Comparison of ENCODE assay signal across 19 cellular contexts in the genomic region with DNA sequence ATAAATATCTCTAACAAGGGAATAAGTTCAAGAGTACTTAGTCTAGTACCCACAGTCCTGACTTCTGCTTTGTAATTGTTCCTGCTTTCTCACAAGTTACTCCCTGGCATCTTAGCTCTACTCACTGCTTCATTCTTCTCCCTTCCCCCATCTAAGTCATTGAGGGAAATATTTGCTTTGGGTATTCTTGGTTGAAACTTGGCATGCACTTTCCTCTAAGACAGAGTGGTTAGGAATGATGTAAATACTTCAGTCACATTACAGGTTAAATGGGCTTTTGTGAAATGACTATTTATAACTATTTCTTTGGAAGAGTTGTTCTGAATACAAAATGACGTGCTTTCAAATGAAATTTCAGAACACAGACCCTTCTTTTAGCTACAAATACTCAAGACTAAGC.
A peak's percentile ranks its signal among the peaks of the same experiment; 100 is the strongest.
DNase-seq lines count a peak whose midpoint lies in the region; ATAC-seq, FAIRE-seq and TF ChIP-seq lines count a peak whose summit lies in the region.
"Had no signal": no experiment of that assay in that cellular context is flagged by ENCODE, and none has a peak within 500 bp of the region (broad histone marks: within the 10 kb centered on the region; RNA-seq: fewer than 3 reads in every experiment).

No MANE protein-coding gene starts in this region.

- DNase-seq in SK-MEL-5 (ENCODE audit: low read depth, low spot score) (peak; percentile 69), K562 (ENCODE audit: extremely low read depth in 1 of 4, low spot score in 3 of 4) (no peak), lower lobe of right lung (no peak), upper lobe of right lung (no peak), UCSD-AML1 (lab: John Stamatoyannopoulos, UW; ENCODE audit: unreplicated experiment) (no peak), CD14-positive monocyte (ENCODE audit: low spot score) (no peak), HuH-7.5 (ENCODE audit: low spot score) (no peak)
- DNase-seq: C1 segment of cervical spinal cord; CD4-positive, CD25-positive, alpha-beta regulatory T cell; CD8-positive, alpha-beta T cell; DMS 273 treated with DMSO at 0.1 percent for 48 hours; DND-41; GM23248; H7; HCEC 1CT had no signal

- POLR2A ChIA-PET in K562 (lab: Yijun Ruan, JAX) = no interaction called here

- no peaks in the 10 kb centered on the region for H3K36me3 Mint-ChIP-seq in CD14-positive monocyte
- H3K36me3 Mint-ChIP-seq: CD4-positive, CD25-positive, alpha-beta regulatory T cell; CD8-positive, alpha-beta T cell had no signal

- no peaks in the 10 kb centered on the region for H3K79me2 ChIP-seq in K562 (ENCODE audit: control insufficient read depth, insufficient read depth, low read length)

- peaks cover 2% of the 10 kb centered on the region in 3 donors for H3K27me3 Mint-ChIP-seq in CD14-positive monocyte (ENCODE audit: low read depth in 3 of 3)

- H3K4me3 ChIP-seq in K562 = no peak overlapping the region
- no peak overlapping the region for H3K4me3 ChIP-seq in lower lobe of right lung
- H3K4me3 ChIP-seq in upper lobe of right lung = no peak overlapping the region
- H3K4me3 ChIP-seq: GM23248 had no signal

- TF ChIP-seq EP300 in K562 (IDR thresholded peaks at IDR 0.05; ENCODE audit: low read length) = no peak

- H3K9me3 ChIP-seq in K562 (replicated peaks; ENCODE audit: control insufficient read depth, insufficient read depth, low read depth, low read length) (no peaks in the 10 kb centered on the region), lower lobe of right lung (no peaks in the 10 kb centered on the region), upper lobe of right lung (no peaks in the 10 kb centered on the region)

- TF ChIP-seq CTCF in K562 (IDR thresholded peaks at IDR 0.05 in 2 of 3, conservative IDR thresholded peaks at IDR 0.05 in 1 of 3; ENCODE audit: insufficient read depth in 2 of 3, low read depth in 1 of 3, low read length in 3 of 3) (no peak), lower lobe of right lung (IDR thresholded peaks at IDR 0.05) (no peak), upper lobe of right lung (IDR thresholded peaks at IDR 0.05) (no peak), CD14-positive monocyte (IDR thresholded peaks at IDR 0.05) (no peak)

- 0% methylated on average over 1 of the region's 1 CpG for WGBS in K562 (ENCODE audit: insufficient coverage, low coverage, missing lambda C conversion rate)

- H3K9ac ChIP-seq in K562 (ENCODE audit: insufficient read depth in 1 of 2, low read depth in 2 of 2, low read length in 2 of 2) = no peak overlapping the region
- H3K9ac ChIP-seq: GM23248 had no signal

- no peak for TF ChIP-seq RAD21 in K562 (CRISPR knock-in tag; conservative IDR thresholded peaks at IDR 0.05 in 1 of 2, IDR thresholded peaks at IDR 0.05 in 1 of 2)

- TF ChIP-seq POLR2A in K562 (conservative IDR thresholded peaks at IDR 0.05) = no peak

- CTCF ChIA-PET in K562 (lab: Yijun Ruan, JAX; ENCODE audit: low intra/inter-chr PET ratio) = no interaction called here

- no peak overlapping the region for H3K27ac Mint-ChIP-seq in CD14-positive monocyte
- H3K27ac Mint-ChIP-seq: CD4-positive, CD25-positive, alpha-beta regulatory T cell; CD8-positive, alpha-beta T cell had no signal

- peaks cover 21 to 37% of the 10 kb centered on the region in 2 experiments for H3K27me3 ChIP-seq in K562 (ENCODE audit: control insufficient read depth in 2 of 2, insufficient read depth in 2 of 2, low read length in 2 of 2)
- H3K27me3 ChIP-seq in lower lobe of right lung (ENCODE audit: low read depth) = no peaks in the 10 kb centered on the region
- no peaks in the 10 kb centered on the region for H3K27me3 ChIP-seq in upper lobe of right lung

- H3K4me2 ChIP-seq in K562 (ENCODE audit: insufficient read depth, low read length) = no peak overlapping the region

- H3K27ac ChIP-seq in K562 (ENCODE audit: extremely low read depth, low read depth, low read length) (no peak overlapping the region), lower lobe of right lung (no peak overlapping the region), upper lobe of right lung (no peak overlapping the region)
- H3K27ac ChIP-seq: GM23248 had no signal

- H2AFZ ChIP-seq in K562 (ENCODE audit: low read depth, low read length) = 0 out of 2 replicates have a peak overlapping the region, but pooled peaks have one; percentile 14
- H2AFZ ChIP-seq: GM23248 had no signal

- BruUV-seq in K562 (replicated peaks; lab: Mats Ljungman, UMichigan) = no TSS peak

- peaks cover 4% of the 10 kb centered on the region for H3K4me1 Mint-ChIP-seq in CD14-positive monocyte
- H3K4me1 Mint-ChIP-seq: CD4-positive, CD25-positive, alpha-beta regulatory T cell had no signal

- intact Hi-C loops in K562 (cut with micrococcal nuclease) = no loop called here
- intact Hi-C loops in lower lobe of right lung (cut with DNase I) = no loop called here
- intact Hi-C loops in upper lobe of right lung (cut with DNase I) = no loop called here
- intact Hi-C loops in CD14-positive monocyte (cut with micrococcal nuclease) = no loop called here

- H4K20me1 ChIP-seq in K562 (replicated peaks; ENCODE audit: control insufficient read depth, insufficient read depth, low read length) = no peaks in the 10 kb centered on the region

- no peaks in the 10 kb centered on the region for H3K36me3 ChIP-seq in K562 (ENCODE audit: control insufficient read depth, insufficient read depth, low read length)
- H3K36me3 ChIP-seq in lower lobe of right lung = no peaks in the 10 kb centered on the region
- no peaks in the 10 kb centered on the region for H3K36me3 ChIP-seq in upper lobe of right lung

- H3K4me1 ChIP-seq in K562 (replicated peaks in 1 of 2; ENCODE audit: control insufficient read depth in 2 of 2, insufficient read depth in 2 of 2, low read length in 2 of 2) (no peaks in the 10 kb centered on the region), lower lobe of right lung (no peaks in the 10 kb centered on the region), upper lobe of right lung (no peaks in the 10 kb centered on the region)

- no peak overlapping the region for H3K4me3 Mint-ChIP-seq in CD14-positive monocyte
- H3K4me3 Mint-ChIP-seq: CD4-positive, CD25-positive, alpha-beta regulatory T cell; CD8-positive, alpha-beta T cell had no signal

- in situ Hi-C loops in SK-MEL-5 (cut with HindIII; ENCODE audit: low pct_unique_long_range_greater_than_20kb, low sequenced_read_pairs) = no loop called here
- in situ Hi-C loops in K562 (cut with MboI) = no loop called here

- H3K9me1 ChIP-seq in K562 (ENCODE audit: control insufficient read depth, insufficient read depth, low read length) = no peaks in the 10 kb centered on the region

- FAIRE-seq in K562 (lab: Jason Lieb, UNC) = no peak
- FAIRE-seq: D721Med, G401.6, GM19239, H1 had no signal

- peaks cover 0 to 5% (median 0%) of the 10 kb centered on the region in 7 donors for H3K9me3 Mint-ChIP-seq in CD14-positive monocyte
- H3K9me3 Mint-ChIP-seq: CD8-positive, alpha-beta T cell had no signal

- ATAC-seq in K562 (no peak), lower lobe of right lung (peak; percentile 60 to 67), upper lobe of right lung (peak; percentile 51)
- ATAC-seq: CD8-positive, alpha-beta T cell had no signal

TF ChIP-seq in K562, 482 proteins besides CTCF, POLR2A, EP300 and RAD21 (continues in another document):
- no peak for TF ChIP-seq POLR2AphosphoS5 (IDR thresholded peaks at IDR 0.05; ENCODE audit: control insufficient read depth, insufficient read depth, low read depth, low read length)
- TF ChIP-seq, protein P1, sequence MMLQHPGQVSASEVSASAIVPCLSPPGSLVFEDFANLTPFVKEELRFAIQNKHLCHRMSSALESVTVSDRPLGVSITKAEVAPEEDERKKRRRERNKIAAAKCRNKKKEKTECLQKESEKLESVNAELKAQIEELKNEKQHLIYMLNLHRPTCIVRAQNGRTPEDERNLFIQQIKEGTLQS (IDR thresholded peaks at IDR 0.05) = no peak
- TF ChIP-seq, protein P1 (CRISPR knock-in tag; conservative IDR thresholded peaks at IDR 0.05) = no peak
- TF ChIP-seq RFX5 (IDR thresholded peaks at IDR 0.05; ENCODE audit: low read depth, low read length) = no peak
- no peak for TF ChIP-seq CXXC5 (CRISPR knock-in tag; IDR thresholded peaks at IDR 0.05)
- TF ChIP-seq SETDB1 (IDR thresholded peaks at IDR 0.05; ENCODE audit: low read length) = no peak
- TF ChIP-seq SUPT5H (IDR thresholded peaks at IDR 0.05) = no peak
